In genomic region chr1:200505257-200505656, GRCh38 we compare ENCODE assay signal across 2 cellular contexts.
TF ChIP-seq lines count a peak whose summit lies in the region.

No MANE protein-coding gene starts in this region.

TF ChIP-seq in HEK293T, 16 proteins besides CTCF, POLR2A, EP300 and RAD21 (continued from another document):
- TF ChIP-seq TARDBP (IDR thresholded peaks at IDR 0.05) (peak; percentile 31; the same call in 1 of the 2 replicates), SUZ12 (IDR thresholded peaks at IDR 0.05) (no peak), CTBP1 (IDR thresholded peaks at IDR 0.05; ENCODE audit: borderline replicate concordance) (no peak), FOXK2 (IDR thresholded peaks at IDR 0.05) (no peak)

TF ChIP-seq in K562, 482 proteins besides CTCF, POLR2A, EP300 and RAD21 (continued from another document):
- TF ChIP-seq ZNF407 (IDR thresholded peaks at IDR 0.05; ENCODE audit: low read depth) (0 out of 2 replicates have a peak, but pooled peaks have one; percentile 11), PPARD (CRISPR knock-in tag; IDR thresholded peaks at IDR 0.05) (no peak), LARP7 (IDR thresholded peaks at IDR 0.05) (0 out of 2 replicates have a peak, but pooled peaks have one; percentile 33), ETV6 (IDR thresholded peaks at IDR 0.05; ENCODE audit: borderline replicate concordance in 1 of 2, low read depth in 2 of 2, low read length in 1 of 2) (no peak), ETV6 (CRISPR knock-in tag; IDR thresholded peaks at IDR 0.05; ENCODE audit: borderline replicate concordance) (no peak), SMARCA5 (IDR thresholded peaks at IDR 0.05) (no peak), BHLHE40 (IDR thresholded peaks at IDR 0.05; ENCODE audit: low read length) (no peak), ZNF23 (CRISPR knock-in tag; IDR thresholded peaks at IDR 0.05) (no peak), MTA1 (IDR thresholded peaks at IDR 0.05; ENCODE audit: borderline replicate concordance) (peak; percentile 44; the same call in 1 of the 2 replicates), YBX1 (IDR thresholded peaks at IDR 0.05) (0 out of 2 replicates have a peak, but pooled peaks have one; percentile 21), CBX5 (IDR thresholded peaks at IDR 0.05; ENCODE audit: borderline replicate concordance, low read depth) (no peak)
- TF ChIP-seq, protein P1, sequence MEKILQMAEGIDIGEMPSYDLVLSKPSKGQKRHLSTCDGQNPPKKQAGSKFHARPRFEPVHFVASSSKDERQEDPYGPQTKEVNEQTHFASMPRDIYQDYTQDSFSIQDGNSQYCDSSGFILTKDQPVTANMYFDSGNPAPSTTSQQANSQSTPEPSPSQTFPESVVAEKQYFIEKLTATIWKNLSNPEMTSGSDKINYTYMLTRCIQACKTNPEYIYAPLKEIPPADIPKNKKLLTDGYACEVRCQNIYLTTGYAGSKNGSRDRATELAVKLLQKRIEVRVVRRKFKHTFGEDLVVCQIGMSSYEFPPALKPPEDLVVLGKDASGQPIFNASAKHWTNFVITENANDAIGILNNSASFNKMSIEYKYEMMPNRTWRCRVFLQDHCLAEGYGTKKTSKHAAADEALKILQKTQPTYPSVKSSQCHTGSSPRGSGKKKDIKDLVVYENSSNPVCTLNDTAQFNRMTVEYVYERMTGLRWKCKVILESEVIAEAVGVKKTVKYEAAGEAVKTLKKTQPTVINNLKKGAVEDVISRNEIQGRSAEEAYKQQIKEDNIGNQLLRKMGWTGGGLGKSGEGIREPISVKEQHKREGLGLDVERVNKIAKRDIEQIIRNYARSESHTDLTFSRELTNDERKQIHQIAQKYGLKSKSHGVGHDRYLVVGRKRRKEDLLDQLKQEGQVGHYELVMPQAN (IDR thresholded peaks at IDR 0.05; ENCODE audit: borderline replicate concordance): 0 out of 2 replicates have a peak, but pooled peaks have one; percentile 29
- TF ChIP-seq, protein P2, sequence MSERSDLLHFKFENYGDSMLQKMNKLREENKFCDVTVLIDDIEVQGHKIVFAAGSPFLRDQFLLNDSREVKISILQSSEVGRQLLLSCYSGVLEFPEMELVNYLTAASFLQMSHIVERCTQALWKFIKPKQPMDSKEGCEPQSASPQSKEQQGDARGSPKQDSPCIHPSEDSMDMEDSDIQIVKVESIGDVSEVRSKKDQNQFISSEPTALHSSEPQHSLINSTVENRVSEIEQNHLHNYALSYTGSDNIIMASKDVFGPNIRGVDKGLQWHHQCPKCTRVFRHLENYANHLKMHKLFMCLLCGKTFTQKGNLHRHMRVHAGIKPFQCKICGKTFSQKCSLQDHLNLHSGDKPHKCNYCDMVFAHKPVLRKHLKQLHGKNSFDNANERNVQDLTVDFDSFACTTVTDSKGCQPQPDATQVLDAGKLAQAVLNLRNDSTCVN (CRISPR knock-in tag; IDR thresholded peaks at IDR 0.05): peak; percentile 21; the same call in 1 of the 2 replicates
- TF ChIP-seq, protein P3, sequence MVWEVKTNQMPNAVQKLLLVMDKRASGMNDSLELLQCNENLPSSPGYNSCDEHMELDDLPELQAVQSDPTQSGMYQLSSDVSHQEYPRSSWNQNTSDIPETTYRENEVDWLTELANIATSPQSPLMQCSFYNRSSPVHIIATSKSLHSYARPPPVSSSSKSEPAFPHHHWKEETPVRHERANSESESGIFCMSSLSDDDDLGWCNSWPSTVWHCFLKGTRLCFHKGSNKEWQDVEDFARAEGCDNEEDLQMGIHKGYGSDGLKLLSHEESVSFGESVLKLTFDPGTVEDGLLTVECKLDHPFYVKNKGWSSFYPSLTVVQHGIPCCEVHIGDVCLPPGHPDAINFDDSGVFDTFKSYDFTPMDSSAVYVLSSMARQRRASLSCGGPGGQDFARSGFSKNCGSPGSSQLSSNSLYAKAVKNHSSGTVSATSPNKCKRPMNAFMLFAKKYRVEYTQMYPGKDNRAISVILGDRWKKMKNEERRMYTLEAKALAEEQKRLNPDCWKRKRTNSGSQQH (CRISPR knock-in tag; IDR thresholded peaks at IDR 0.05): peak; percentile 76; the same call in 1 of the 2 replicates
- TF ChIP-seq, protein P4, sequence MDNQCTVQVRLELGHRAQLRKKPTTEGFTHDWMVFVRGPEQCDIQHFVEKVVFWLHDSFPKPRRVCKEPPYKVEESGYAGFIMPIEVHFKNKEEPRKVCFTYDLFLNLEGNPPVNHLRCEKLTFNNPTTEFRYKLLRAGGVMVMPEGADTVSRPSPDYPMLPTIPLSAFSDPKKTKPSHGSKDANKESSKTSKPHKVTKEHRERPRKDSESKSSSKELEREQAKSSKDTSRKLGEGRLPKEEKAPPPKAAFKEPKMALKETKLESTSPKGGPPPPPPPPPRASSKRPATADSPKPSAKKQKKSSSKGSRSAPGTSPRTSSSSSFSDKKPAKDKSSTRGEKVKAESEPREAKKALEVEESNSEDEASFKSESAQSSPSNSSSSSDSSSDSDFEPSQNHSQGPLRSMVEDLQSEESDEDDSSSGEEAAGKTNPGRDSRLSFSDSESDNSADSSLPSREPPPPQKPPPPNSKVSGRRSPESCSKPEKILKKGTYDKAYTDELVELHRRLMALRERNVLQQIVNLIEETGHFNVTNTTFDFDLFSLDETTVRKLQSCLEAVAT (IDR thresholded peaks at IDR 0.05): peak in 1 of 2 experiments; percentile 53; a peak in 1 of 4 replicates
